Comparison of ENCODE assay signal across 1 cellular context in the genomic region with DNA sequence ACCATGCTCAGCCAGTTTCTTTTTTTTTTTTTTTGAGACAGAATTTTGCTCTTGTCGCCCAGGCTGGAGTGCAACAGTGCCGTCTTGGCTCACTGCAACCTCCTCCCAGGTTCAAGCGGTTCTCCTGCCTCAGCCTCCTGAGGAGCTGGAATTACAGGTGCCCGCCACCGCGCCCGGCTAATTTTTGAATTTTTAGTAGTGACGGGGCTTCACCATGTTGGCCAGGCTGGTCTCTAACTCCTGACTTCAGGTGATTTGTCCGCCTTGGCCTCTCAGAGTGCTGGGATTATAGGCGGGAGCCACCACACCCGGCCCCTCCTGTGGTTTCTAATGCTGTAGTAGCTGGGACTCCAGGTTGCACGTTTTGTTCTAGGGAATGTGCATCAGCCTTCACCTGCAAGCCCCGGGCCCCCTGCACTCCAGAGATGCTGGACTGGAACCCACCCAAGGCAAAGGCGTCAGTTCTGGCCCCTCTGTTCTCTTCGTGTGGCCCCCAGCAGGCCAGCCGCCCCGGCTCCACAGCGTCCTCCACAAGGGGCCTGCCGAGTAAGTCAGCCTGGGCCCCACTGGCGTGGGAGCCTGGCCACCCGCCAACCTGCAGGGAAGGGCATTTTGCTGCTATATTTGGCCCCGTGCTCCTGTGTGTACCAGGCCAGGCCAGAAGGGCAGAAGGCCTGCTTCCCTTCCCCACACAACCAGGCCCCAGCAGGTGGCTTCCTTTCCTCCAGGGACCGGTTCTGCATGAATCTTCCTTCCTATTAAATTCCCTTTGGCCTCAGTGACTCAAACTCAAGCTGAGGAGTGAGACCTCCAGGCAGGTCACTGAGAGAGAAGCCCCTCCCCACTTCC.
TF ChIP-seq lines count a peak whose summit lies in the region.

No MANE protein-coding gene starts in this region.

TF ChIP-seq in HepG2, 621 proteins besides CTCF, POLR2A, EP300 and RAD21:
- TF ChIP-seq MXI1 (IDR thresholded peaks at IDR 0.05; ENCODE audit: borderline replicate concordance, low read depth, low read length) (no peak), ARID2 (CRISPR knock-in tag; IDR thresholded peaks at IDR 0.05; ENCODE audit: borderline replicate concordance) (no peak), RBM39 (IDR thresholded peaks at IDR 0.05; ENCODE audit: low read depth, low read length, poor library complexity, severe bottlenecking) (no peak), MEIS2 (CRISPR knock-in tag; IDR thresholded peaks at IDR 0.05) (no peak), MAF1 (CRISPR knock-in tag; IDR thresholded peaks at IDR 0.05; ENCODE audit: borderline replicate concordance) (no peak), MLX (CRISPR knock-in tag; IDR thresholded peaks at IDR 0.05) (no peak), ZNF891 (CRISPR knock-in tag; IDR thresholded peaks at IDR 0.05) (no peak), NR2F6 (IDR thresholded peaks at IDR 0.05) (no peak), NR2F6 (CRISPR knock-in tag; IDR thresholded peaks at IDR 0.05) (no peak), ZNF510 (CRISPR knock-in tag; IDR thresholded peaks at IDR 0.05; ENCODE audit: low read depth) (no peak), NR2F1 (CRISPR knock-in tag; IDR thresholded peaks at IDR 0.05) (no peak)
- TF ChIP-seq, protein P1, sequence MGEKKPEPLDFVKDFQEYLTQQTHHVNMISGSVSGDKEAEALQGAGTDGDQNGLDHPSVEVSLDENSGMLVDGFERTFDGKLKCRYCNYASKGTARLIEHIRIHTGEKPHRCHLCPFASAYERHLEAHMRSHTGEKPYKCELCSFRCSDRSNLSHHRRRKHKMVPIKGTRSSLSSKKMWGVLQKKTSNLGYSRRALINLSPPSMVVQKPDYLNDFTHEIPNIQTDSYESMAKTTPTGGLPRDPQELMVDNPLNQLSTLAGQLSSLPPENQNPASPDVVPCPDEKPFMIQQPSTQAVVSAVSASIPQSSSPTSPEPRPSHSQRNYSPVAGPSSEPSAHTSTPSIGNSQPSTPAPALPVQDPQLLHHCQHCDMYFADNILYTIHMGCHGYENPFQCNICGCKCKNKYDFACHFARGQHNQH (CRISPR knock-in tag; IDR thresholded peaks at IDR 0.05), result no peak
- TF ChIP-seq, protein P2, sequence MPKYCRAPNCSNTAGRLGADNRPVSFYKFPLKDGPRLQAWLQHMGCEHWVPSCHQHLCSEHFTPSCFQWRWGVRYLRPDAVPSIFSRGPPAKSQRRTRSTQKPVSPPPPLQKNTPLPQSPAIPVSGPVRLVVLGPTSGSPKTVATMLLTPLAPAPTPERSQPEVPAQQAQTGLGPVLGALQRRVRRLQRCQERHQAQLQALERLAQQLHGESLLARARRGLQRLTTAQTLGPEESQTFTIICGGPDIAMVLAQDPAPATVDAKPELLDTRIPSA (CRISPR knock-in tag; IDR thresholded peaks at IDR 0.05; ENCODE audit: borderline replicate concordance), result no peak
- TF ChIP-seq, protein P3, sequence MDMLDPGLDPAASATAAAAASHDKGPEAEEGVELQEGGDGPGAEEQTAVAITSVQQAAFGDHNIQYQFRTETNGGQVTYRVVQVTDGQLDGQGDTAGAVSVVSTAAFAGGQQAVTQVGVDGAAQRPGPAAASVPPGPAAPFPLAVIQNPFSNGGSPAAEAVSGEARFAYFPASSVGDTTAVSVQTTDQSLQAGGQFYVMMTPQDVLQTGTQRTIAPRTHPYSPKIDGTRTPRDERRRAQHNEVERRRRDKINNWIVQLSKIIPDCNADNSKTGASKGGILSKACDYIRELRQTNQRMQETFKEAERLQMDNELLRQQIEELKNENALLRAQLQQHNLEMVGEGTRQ (IDR thresholded peaks at IDR 0.05; ENCODE audit: low read depth, low read length), result no peak
- TF ChIP-seq, protein P3 (CRISPR knock-in tag; IDR thresholded peaks at IDR 0.05; ENCODE audit: borderline replicate concordance), result no peak
